ENCODE assay signal across 8 cellular contexts in the genomic region with DNA sequence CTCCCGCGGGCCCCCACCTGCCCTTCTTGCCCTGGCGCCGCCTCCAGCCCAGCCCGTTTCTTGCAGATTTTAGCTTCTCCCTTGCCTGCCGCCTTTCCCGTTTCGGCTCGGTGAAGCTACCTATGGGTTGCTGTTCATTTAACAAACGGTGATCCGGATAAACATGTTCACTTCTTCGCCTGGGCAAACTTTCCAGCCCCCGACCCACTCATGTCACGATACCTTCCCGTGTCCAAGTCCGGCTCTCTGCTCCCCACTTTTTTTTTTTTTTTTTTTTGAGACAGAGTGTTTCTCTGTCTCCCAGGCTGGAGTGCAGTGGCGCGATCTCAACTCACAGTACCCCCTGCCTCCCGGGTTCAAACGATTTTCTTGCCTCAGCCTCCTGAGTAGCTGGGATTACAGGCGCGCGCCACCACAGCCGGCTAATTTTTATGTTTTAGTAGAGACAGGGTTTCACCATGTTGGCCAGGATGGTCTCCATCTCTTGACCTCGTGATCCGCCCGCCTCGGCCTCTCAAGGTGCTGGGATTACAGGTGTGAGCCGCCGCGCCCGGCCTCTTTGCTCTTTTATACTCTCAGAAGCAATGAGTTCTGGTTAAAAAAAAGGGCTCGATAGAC. TPM values are rescaled to one million over a fixed set of nuclear protein-coding genes. Genes with fewer than 3 reads are reported as not detected.
A peak's percentile ranks its signal among the peaks of the same experiment; 100 is the strongest.
DNase-seq lines count a peak whose midpoint lies in the region; ATAC-seq and TF ChIP-seq lines count a peak whose summit lies in the region.

No MANE protein-coding gene starts in this region.

- H3K4me3 Mint-ChIP-seq in naive thymus-derived CD4-positive, alpha-beta T cell: peak overlapping the region; percentile 89 to 94 (median 92)

- CTCF ChIA-PET in AG04450 (lab: Charles Lee): interaction anchor here (0.6 to 2.2 kb wide), 5 partner anchors 11 to 422 kb away, joined by 3 to 12 read pairs (median 4); no protein-coding TSS in a partner anchor
- CTCF ChIA-PET in naive thymus-derived CD4-positive, alpha-beta T cell (lab: Charles Lee): interaction anchor here (0.7 to 2.9 kb wide), 6 partner anchors 13 to 735 kb away, joined by 3 to 21 read pairs (median 4); no protein-coding TSS in a partner anchor

- H3K36me3 ChIP-seq in Loucy (ENCODE audit: insufficient read depth, low read length): no peaks in the 10 kb centered on the region
- H3K36me3 ChIP-seq in naive thymus-derived CD4-positive, alpha-beta T cell (ENCODE audit: control insufficient read depth in 2 of 3, insufficient read depth in 3 of 3, low read length in 3 of 3): no peaks in the 10 kb centered on the region

- H3K27ac ChIP-seq in AG04450 (ENCODE audit: low read depth, low read length): peak overlapping the region; percentile 100
- peak overlapping the region; percentile 96 for H3K27ac ChIP-seq in naive thymus-derived CD4-positive, alpha-beta T cell (ENCODE audit: low read depth, low read length)

- H2AFZ ChIP-seq in Loucy (ENCODE audit: low read length): peak overlapping the region; percentile 98

- H3K4me1 Mint-ChIP-seq in naive thymus-derived CD4-positive, alpha-beta T cell: peaks cover 7 to 34% (median 14%) of the 10 kb centered on the region in 7 donors

- peaks cover 0 to 3% (median 0%) of the 10 kb centered on the region in 5 donors for H3K36me3 Mint-ChIP-seq in naive thymus-derived CD4-positive, alpha-beta T cell

- H4K20me1 ChIP-seq in Loucy (ENCODE audit: insufficient read depth, low read length, poor library complexity, severe bottlenecking): no peaks in the 10 kb centered on the region

- H3K9me3 ChIP-seq in AG04450 (ENCODE audit: control insufficient read depth, insufficient read depth, low read length): peaks cover 3% of the 10 kb centered on the region; the same call in 1 of the 2 replicates
- no peaks in the 10 kb centered on the region for H3K9me3 ChIP-seq in Loucy (ENCODE audit: insufficient read depth, low read depth, low read length)
- H3K9me3 ChIP-seq in naive thymus-derived CD4-positive, alpha-beta T cell (ENCODE audit: control insufficient read depth in 2 of 3, low read length in 3 of 3): no peaks in the 10 kb centered on the region

- peaks cover 16% of the 10 kb centered on the region for H3K4me1 ChIP-seq in Loucy (ENCODE audit: insufficient read depth, low read length, poor library complexity, severe bottlenecking)
- peaks cover 5% of the 10 kb centered on the region in 2 donors for H3K4me1 ChIP-seq in naive thymus-derived CD4-positive, alpha-beta T cell (ENCODE audit: control insufficient read depth in 2 of 2, insufficient read depth in 2 of 2, low read length in 2 of 2)

- peak overlapping the region; percentile 73 for H3K9ac ChIP-seq in Loucy (ENCODE audit: low read depth, low read length, poor library complexity, severe bottlenecking)

- no peak for ATAC-seq in naive thymus-derived CD4-positive, alpha-beta T cell

- TF ChIP-seq CTCF in AG04450 (IDR thresholded peaks at IDR 0.05; ENCODE audit: low read depth, low read length): no peak
- no peak for TF ChIP-seq CTCF in Loucy (conservative IDR thresholded peaks at IDR 0.05; ENCODE audit: low read length)
- no peak for TF ChIP-seq CTCF in GM20000 (IDR thresholded peaks at IDR 0.05; ENCODE audit: extremely low read depth, missing control alignments)

- no peaks in the 10 kb centered on the region for H3K27me3 ChIP-seq in AG04450 (ENCODE audit: control insufficient read depth, insufficient read depth, low read length)
- H3K27me3 ChIP-seq in Loucy (ENCODE audit: insufficient read depth, low read length, poor library complexity, severe bottlenecking): no peaks in the 10 kb centered on the region
- H3K27me3 ChIP-seq in naive thymus-derived CD4-positive, alpha-beta T cell (ENCODE audit: control insufficient read depth in 2 of 2, insufficient read depth in 2 of 2, low read length in 2 of 2): no peaks in the 10 kb centered on the region

- 0 out of 2 replicates have a peak, but pooled peaks cover 3% of the 10 kb centered on the region for H3K79me2 ChIP-seq in Loucy (ENCODE audit: insufficient read depth, low read length)

- POLR2A ChIA-PET in AG04450 (lab: Yijun Ruan, JAX): interaction anchor here (0.7 to 1.6 kb wide), 13 partner anchors 15 to 296 kb away, joined by 3 to 15 read pairs (median 8); no protein-coding TSS in a partner anchor
- POLR2A ChIA-PET in naive thymus-derived CD4-positive, alpha-beta T cell (lab: Charles Lee): interaction anchor here (1.0 to 3.6 kb wide), 5 partner anchors 23 to 727 kb away, joined by 3 to 41 read pairs (median 7); no protein-coding TSS in a partner anchor

- no peaks in the 10 kb centered on the region for H3K27me3 Mint-ChIP-seq in naive thymus-derived CD4-positive, alpha-beta T cell

- no peaks in the 10 kb centered on the region for H3F3A ChIP-seq in Loucy (ENCODE audit: low read depth)

- H3K9me2 ChIP-seq in Loucy (replicated peaks; ENCODE audit: low read depth, low read length): no peaks in the 10 kb centered on the region

- H3K4me2 ChIP-seq in Loucy (ENCODE audit: low read depth, low read length, poor library complexity, severe bottlenecking): peak overlapping the region; percentile 85

- peaks cover 0 to 1% (median 0%) of the 10 kb centered on the region in 11 donors for H3K9me3 Mint-ChIP-seq in naive thymus-derived CD4-positive, alpha-beta T cell

- intact Hi-C loops in naive thymus-derived CD4-positive, alpha-beta T cell (cut with micrococcal nuclease): loop anchor here (1.0 to 10.0 kb wide), 19 partner anchors 34 to 1415 kb away; a partner anchor contains a TSS

- DNase-seq in AG04450 (ENCODE audit: low read depth, low spot score) (no peak), ecto neural progenitor cell (ENCODE audit: low spot score) (peak; percentile 96), kidney glomerular epithelial cell (lab: John Stamatoyannopoulos, UW) (no peak), GM20000 (ENCODE audit: low spot score) (no peak), D341Med (ENCODE audit: low spot score) (no peak), islet precursor cell (no peak)
- DNase-seq in naive thymus-derived CD4-positive, alpha-beta T cell: peak in 1 of 9 donors; percentile 2

- H3K27ac Mint-ChIP-seq in naive thymus-derived CD4-positive, alpha-beta T cell: peak overlapping the region; percentile 93 to 99 (median 99)

- H3K4me3 ChIP-seq in AG04450 (ENCODE audit: low read depth, low read length) (peak overlapping the region; percentile 48), Loucy (ENCODE audit: low read length, poor library complexity, severe bottlenecking) (peak overlapping the region; percentile 86)
- peak overlapping the region; percentile 84 for H3K4me3 ChIP-seq in naive thymus-derived CD4-positive, alpha-beta T cell (ENCODE audit: low read length)

RNA-seq across cellular contexts. Expression of a gene that starts 1.0 kb away (rescaled TPM):
- polyA plus RNA-seq in AG04450 (2011; rRNA removed): 4.4 and 5.0 TPM in 2 replicates
- 5.2 and 7.6 TPM in 2 replicates for polyA minus RNA-seq in AG04450 (2011; rRNA and poly(A)+ RNA removed)
- total RNA-seq in naive thymus-derived CD4-positive, alpha-beta T cell: 1 to 10 TPM; 3.9 to 5.8 (median 4.0) TPM
- 1 to 10 TPM; 6.5 to 9.4 TPM for polyA plus RNA-seq in naive thymus-derived CD4-positive, alpha-beta T cell
